ENCODE assay signal across 22 cellular contexts in genomic region chr7:32659853-32660252, GRCh38.
"Had no signal": no experiment of that assay in that cellular context is flagged by ENCODE, and none has a peak within 500 bp of the region (broad histone marks: within the 10 kb centered on the region; RNA-seq: fewer than 3 reads in every experiment).

No MANE protein-coding gene starts in this region.

- DNase-seq: cortex of kidney; dorsolateral prefrontal cortex; effector CD8-positive, alpha-beta T cell; heart left ventricle; hypothalamus; islet precursor cell; mammary epithelial cell; mucosa of descending colon; naive thymus-derived CD8-positive, alpha-beta T cell; posterior cingulate gyrus; small intestine; stimulated activated CD4-positive, alpha-beta T cell treated with anti-CD3 and anti-CD28 coated beads, Interleukin-2, amount 100 ng/mL, for 48 hours; stimulated activated naive CD8-positive, alpha-beta T cell treated with anti-CD3 and anti-CD28 coated beads, Interleukin-15, Interleukin-2, amounts not matched to agents 100 U/mL and 50 U/mL, for 24 hours; tibial artery; upper lobe of right lung had no signal

- ATAC-seq: esophagus mucosa; heart left ventricle; left lobe of liver; mucosa of descending colon; naive thymus-derived CD8-positive, alpha-beta T cell; stimulated activated naive CD8-positive, alpha-beta T cell treated with anti-CD3 and anti-CD28 coated beads, Interleukin-15, Interleukin-2, amounts not matched to agents 100 U/mL and 50 U/mL, for 24 hours; upper lobe of right lung had no signal

- H3K36me3 ChIP-seq: right atrium auricular region, suprapubic skin, tibial artery, upper lobe of right lung, vagina had no signal

- H3K4me1 ChIP-seq: right atrium auricular region, suprapubic skin, tibial artery, upper lobe of right lung, vagina had no signal

- FAIRE-seq: endometrium, frontal cortex, small intestine had no signal

- H3K27me3 ChIP-seq: dorsolateral prefrontal cortex, heart left ventricle, right atrium auricular region, suprapubic skin, tibial artery, upper lobe of right lung, vagina had no signal

- H3K27ac ChIP-seq: dorsolateral prefrontal cortex, heart left ventricle, right atrium auricular region, suprapubic skin, tibial artery, upper lobe of right lung, vagina had no signal

- H3K9me3 ChIP-seq: heart left ventricle, mucosa of descending colon, right atrium auricular region, suprapubic skin, tibial artery, upper lobe of right lung, vagina had no signal

- H3K4me3 ChIP-seq: dorsolateral prefrontal cortex, heart left ventricle, mucosa of descending colon, right atrium auricular region, suprapubic skin, tibial artery, upper lobe of right lung, vagina had no signal
